Comparison of ENCODE assay signal across 8 cellular contexts in genomic region chr11:14642873-14643696, GRCh38. TPM values are rescaled to one million over a fixed set of nuclear protein-coding genes. Genes with fewer than 3 reads are reported as not detected.
DNase-seq lines count a peak whose midpoint lies in the region; ATAC-seq and TF ChIP-seq lines count a peak whose summit lies in the region.

No MANE protein-coding gene starts in this region.

- ATAC-seq in upper lobe of left lung (ENCODE audit: low FRiP score in 2 of 2), result peak in 1 of 2 donors; percentile 13
- no peak for ATAC-seq in GM18517 (IDR thresholded peaks at IDR 0.05; ENCODE audit: unreplicated experiment)

- H3K27ac ChIP-seq in upper lobe of left lung, result peak overlapping the region; percentile 85 to 97 (median 94)

- no peaks in the 10 kb centered on the region for H3K9me3 Mint-ChIP-seq in IgD-negative memory B cell
- no peaks in the 10 kb centered on the region for H3K9me3 Mint-ChIP-seq in mesothelial cell of epicardium

- no peaks in the 10 kb centered on the region for H3K27me3 ChIP-seq in upper lobe of left lung

- H3K4me3 Mint-ChIP-seq in IgD-negative memory B cell (peak overlapping the region; percentile 75 to 88 (median 86)), mesothelial cell of epicardium (peak overlapping the region; percentile 68)

- WGBS in upper lobe of left lung, 2 donors, result 44 to 70% methylated on average over 14 to 19 of the region's 52 CpGs

- in situ Hi-C loops in astrocyte of the spinal cord (cut with HindIII; ENCODE audit: low sequenced_read_pairs), result no loop called here

- H3K4me1 ChIP-seq in upper lobe of left lung, result peaks cover 7 to 19% (median 15%) of the 10 kb centered on the region in 4 donors

- H3K4me1 Mint-ChIP-seq in IgD-negative memory B cell (peaks cover 10 to 18% (median 11%) of the 10 kb centered on the region in 3 donors), mesothelial cell of epicardium (peaks cover 43% of the 10 kb centered on the region)

- H3K27ac Mint-ChIP-seq in IgD-negative memory B cell, result peak overlapping the region in 2 of 3 donors; percentile 18 to 38
- peak overlapping the region; percentile 75 for H3K27ac Mint-ChIP-seq in mesothelial cell of epicardium

- DNase-seq in AG10803 (ENCODE audit: low read depth), result no peak
- no peak for DNase-seq in astrocyte of the spinal cord (ENCODE audit: low read depth, low spot score)
- DNase-seq in mesothelial cell of epicardium (ENCODE audit: low spot score in 2 of 2, unreplicated experiment in 2 of 2), result peak in 1 of 2 experiments; percentile 48
- DNase-seq in upper lobe of left lung, result peak; percentile 22 to 96
- no peak for DNase-seq in effector CD4-positive, alpha-beta T cell
- no peak for DNase-seq in Kasumi-1 (lab: John Stamatoyannopoulos, UW)

- no peak for TF ChIP-seq EP300 in upper lobe of left lung (IDR thresholded peaks at IDR 0.05)

- H3K4me3 ChIP-seq in AG10803 (ENCODE audit: low read length), result peak overlapping the region; percentile 49
- H3K4me3 ChIP-seq in astrocyte of the spinal cord (ENCODE audit: low read depth, low read length), result peak overlapping the region; percentile 59
- peak overlapping the region; percentile 30 to 91 (median 74) for H3K4me3 ChIP-seq in upper lobe of left lung

- H3K36me3 ChIP-seq in upper lobe of left lung, result no peaks in the 10 kb centered on the region

- H3K36me3 Mint-ChIP-seq in IgD-negative memory B cell (no peaks in the 10 kb centered on the region), mesothelial cell of epicardium (no peaks in the 10 kb centered on the region)

- no peak for TF ChIP-seq CTCF in AG10803 (conservative IDR thresholded peaks at IDR 0.05; ENCODE audit: low read length)
- TF ChIP-seq CTCF in astrocyte of the spinal cord (IDR thresholded peaks at IDR 0.05; ENCODE audit: low read depth, low read length), result no peak
- no peak for TF ChIP-seq CTCF in mesothelial cell of epicardium (IDR thresholded peaks at IDR 0.05; ENCODE audit: unreplicated experiment)
- TF ChIP-seq CTCF in upper lobe of left lung (IDR thresholded peaks at IDR 0.05), result no peak

- no peak for TF ChIP-seq POLR2A in upper lobe of left lung (IDR thresholded peaks at IDR 0.05)

- H3K9me3 ChIP-seq in upper lobe of left lung, result no peaks in the 10 kb centered on the region

- H3K27me3 Mint-ChIP-seq in IgD-negative memory B cell, result peaks cover 21% of the 10 kb centered on the region
- H3K27me3 Mint-ChIP-seq in mesothelial cell of epicardium (ENCODE audit: low read depth), result peaks cover 8% of the 10 kb centered on the region

RNA-seq across cellular contexts. Expression of gene PDE3B, which starts 0.5 kb away (rescaled TPM):
- 5.5 TPM for polyA plus RNA-seq in IgD-negative memory B cell
- total RNA-seq in mesothelial cell of epicardium (10.1 to 12.3 TPM (median 10.7 TPM) in 3 replicates), upper lobe of left lung (10 to 100 TPM; 19.3 to 62.7 (median 25.2) TPM)

Comparison
In these comparisons a context has a peak if more than half of its experiments do, and no peak if none do; other contexts are left out.
1. DNase-seq: peak in upper lobe of left lung (2 of 2); none in AG10803 (single experiment), astrocyte of the spinal cord (single experiment), effector CD4-positive, alpha-beta T cell (single experiment) and Kasumi-1 (0 of 2).
2. Peak in every context shown above with its lines, with median percentiles within 50 percentile points of each other: H3K4me3 ChIP-seq.